ENCODE assay signal across 8 cellular contexts in genomic region chr15:81002254-81003022, GRCh38. TPM values are rescaled to one million over a fixed set of nuclear protein-coding genes. Genes with fewer than 3 reads are reported as not detected.
A peak's percentile ranks its signal among the peaks of the same experiment; 100 is the strongest.
DNase-seq lines count a peak whose midpoint lies in the region; TF ChIP-seq lines count a peak whose summit lies in the region.

No MANE protein-coding gene starts in this region.

- peak overlapping the region; percentile 91 for H3K4me2 ChIP-seq in OCI-LY7 (ENCODE audit: low read length)

- peak overlapping the region in 6 of 7 donors; percentile 23 to 74 (median 65) for H3K4me3 Mint-ChIP-seq in CD8-positive, alpha-beta memory T cell
- H3K4me3 Mint-ChIP-seq in neural crest cell, result peak overlapping the region; percentile 78

- no peak overlapping the region for H2AFZ ChIP-seq in OCI-LY7 (ENCODE audit: low read length)

- H4K20me1 ChIP-seq in OCI-LY7 (ENCODE audit: insufficient read depth, low read length), result peaks cover 28% of the 10 kb centered on the region

- intact Hi-C loops in OCI-LY7 (cut with micrococcal nuclease; ENCODE audit: unreplicated experiment), result loop anchor here (10.0 kb wide), 1 partner anchor 1042 kb away; the partner anchor contains the start of gene MEX3B

- H3K9me3 ChIP-seq in CD8-positive, alpha-beta memory T cell (ENCODE audit: low read length), result no peaks in the 10 kb centered on the region
- H3K9me3 ChIP-seq in OCI-LY7 (ENCODE audit: low read length), result no peaks in the 10 kb centered on the region

- peaks cover 11% of the 10 kb centered on the region for H3K36me3 ChIP-seq in CD8-positive, alpha-beta memory T cell (ENCODE audit: insufficient read depth, low read length)
- H3K36me3 ChIP-seq in OCI-LY7 (ENCODE audit: insufficient read depth, low read length), result peaks cover 19% of the 10 kb centered on the region

- POLR2A ChIA-PET in CD8-positive, alpha-beta memory T cell (lab: Charles Lee), result interaction anchor here (2.2 to 4.0 kb wide), 2 partner anchors 12 to 264 kb away, joined by 5 to 29 read pairs; no protein-coding TSS in a partner anchor
- POLR2A ChIA-PET in OCI-LY7 (lab: Charles Lee), result interaction anchor here (0.6 to 4.1 kb wide), 3 partner anchors 11 to 19 kb away, joined by 5 to 24 read pairs (median 6); no protein-coding TSS in a partner anchor

- H3K9me3 Mint-ChIP-seq in CD8-positive, alpha-beta memory T cell, result no peaks in the 10 kb centered on the region
- H3K9me3 Mint-ChIP-seq in neural crest cell, result no peaks in the 10 kb centered on the region

- peak overlapping the region in 2 of 8 donors; percentile 26 to 98 for H3K27ac Mint-ChIP-seq in CD8-positive, alpha-beta memory T cell
- no peak overlapping the region for H3K27ac Mint-ChIP-seq in neural crest cell (ENCODE audit: unreplicated experiment)

- peaks cover 4 to 32% (median 4%) of the 10 kb centered on the region in 3 donors for H3K36me3 Mint-ChIP-seq in CD8-positive, alpha-beta memory T cell
- peaks cover 9% of the 10 kb centered on the region for H3K36me3 Mint-ChIP-seq in neural crest cell (ENCODE audit: low read depth)

- peaks cover 46% of the 10 kb centered on the region for H3K4me1 ChIP-seq in CD8-positive, alpha-beta memory T cell (ENCODE audit: insufficient read depth, low read length)
- peaks cover 31% of the 10 kb centered on the region for H3K4me1 ChIP-seq in OCI-LY7 (ENCODE audit: insufficient read depth, low read length, poor library complexity, severe bottlenecking)

- no peaks in the 10 kb centered on the region for H3K27me3 Mint-ChIP-seq in CD8-positive, alpha-beta memory T cell
- H3K27me3 Mint-ChIP-seq in neural crest cell (ENCODE audit: low read depth), result no peaks in the 10 kb centered on the region

- TF ChIP-seq CTCF in OCI-LY7 (conservative IDR thresholded peaks at IDR 0.05; ENCODE audit: low read length), result no peak
- no peak for TF ChIP-seq CTCF in neural crest cell (conservative IDR thresholded peaks at IDR 0.05)

- H3K9me2 ChIP-seq in OCI-LY7 (ENCODE audit: insufficient read depth, low read length), result no peaks in the 10 kb centered on the region

- H3K4me3 ChIP-seq in CD8-positive, alpha-beta memory T cell (ENCODE audit: low read length), result peak overlapping the region; percentile 32
- peak overlapping the region; percentile 77 for H3K4me3 ChIP-seq in OCI-LY7 (ENCODE audit: low read depth, low read length, poor library complexity, severe bottlenecking)

- no peak overlapping the region for H3K27ac ChIP-seq in CD8-positive, alpha-beta memory T cell (ENCODE audit: low read depth, low read length)
- H3K27ac ChIP-seq in OCI-LY7 (ENCODE audit: low read depth, low read length, poor library complexity, severe bottlenecking) (no peak overlapping the region), epithelial cell of prostate (peak overlapping the region; percentile 97)

- peaks cover 49 to 65% (median 58%) of the 10 kb centered on the region in 3 donors for H3K4me1 Mint-ChIP-seq in CD8-positive, alpha-beta memory T cell
- H3K4me1 Mint-ChIP-seq in neural crest cell, result peaks cover 38% of the 10 kb centered on the region

- H3K79me2 ChIP-seq in OCI-LY7 (ENCODE audit: insufficient read depth, low read depth, low read length), result peaks cover 15% of the 10 kb centered on the region; the same call in 1 of the 2 replicates

- no TSS peak for BruUV-seq in OCI-LY7 (replicated peaks; lab: Mats Ljungman, UMichigan)

- CTCF ChIA-PET in CD8-positive, alpha-beta memory T cell (lab: Charles Lee), result interaction anchor here (1.1 to 1.9 kb wide), 6 partner anchors 13 to 264 kb away, joined by 3 to 8 read pairs (median 4); no protein-coding TSS in a partner anchor
- CTCF ChIA-PET in OCI-LY7 (lab: Charles Lee; ENCODE audit: unreplicated experiment), result no interaction called here

- DNase-seq in CD8-positive, alpha-beta memory T cell, result peak in 2 of 5 donors; percentile 8 to 47
- DNase-seq in OCI-LY7 (ENCODE audit: low spot score), result no peak
- DNase-seq in epithelial cell of prostate (ENCODE audit: low read depth, low spot score), result no peak
- no peak for DNase-seq in neural crest cell (ENCODE audit: low read depth, low spot score)
- no peak for DNase-seq in Ammon's horn (ENCODE audit: low spot score)
- no peak for DNase-seq in T1000 (lab: John Stamatoyannopoulos, UW)
- no peak for DNase-seq in NCI-H1436 (lab: John Stamatoyannopoulos, UW)
- no peak for DNase-seq in NCI-H2081 (lab: John Stamatoyannopoulos, UW)

- H3K27me3 ChIP-seq in CD8-positive, alpha-beta memory T cell (ENCODE audit: insufficient read depth, low read length, poor library complexity, severe bottlenecking), result no peaks in the 10 kb centered on the region

RNA-seq across cellular contexts. Expression of gene TLNRD1, which starts 1.7 kb away (rescaled TPM):
- total RNA-seq in CD8-positive, alpha-beta memory T cell, result 10 to 100 TPM; 35.9 to 38.6 TPM
- 6.3 TPM for polyA plus RNA-seq in CD8-positive, alpha-beta memory T cell
- total RNA-seq in OCI-LY7 (2014; rRNA removed; shearing (Covaris generic)), result 17.0 and 19.9 TPM in 2 replicates
- total RNA-seq in OCI-LY7 (2022), result 17.4 and 17.5 TPM in 2 replicates
- 30.6 and 31.7 TPM in 2 replicates for total RNA-seq in neural crest cell

RNA-seq across cellular contexts. Expression of gene MESD, which starts 12.8 kb away (rescaled TPM):
- total RNA-seq in CD8-positive, alpha-beta memory T cell, result 10 to 100 TPM; 25.7 to 30.5 TPM
- polyA plus RNA-seq in CD8-positive, alpha-beta memory T cell, result 35.5 TPM
- total RNA-seq in OCI-LY7 (2014; rRNA removed; shearing (Covaris generic)), result 14.9 and 17.3 TPM in 2 replicates
- 27.7 and 27.9 TPM in 2 replicates for total RNA-seq in OCI-LY7 (2022)
- total RNA-seq in neural crest cell, result 30.7 and 31.9 TPM in 2 replicates
